7 cellular contexts compared by ENCODE assay signal in the genomic region with DNA sequence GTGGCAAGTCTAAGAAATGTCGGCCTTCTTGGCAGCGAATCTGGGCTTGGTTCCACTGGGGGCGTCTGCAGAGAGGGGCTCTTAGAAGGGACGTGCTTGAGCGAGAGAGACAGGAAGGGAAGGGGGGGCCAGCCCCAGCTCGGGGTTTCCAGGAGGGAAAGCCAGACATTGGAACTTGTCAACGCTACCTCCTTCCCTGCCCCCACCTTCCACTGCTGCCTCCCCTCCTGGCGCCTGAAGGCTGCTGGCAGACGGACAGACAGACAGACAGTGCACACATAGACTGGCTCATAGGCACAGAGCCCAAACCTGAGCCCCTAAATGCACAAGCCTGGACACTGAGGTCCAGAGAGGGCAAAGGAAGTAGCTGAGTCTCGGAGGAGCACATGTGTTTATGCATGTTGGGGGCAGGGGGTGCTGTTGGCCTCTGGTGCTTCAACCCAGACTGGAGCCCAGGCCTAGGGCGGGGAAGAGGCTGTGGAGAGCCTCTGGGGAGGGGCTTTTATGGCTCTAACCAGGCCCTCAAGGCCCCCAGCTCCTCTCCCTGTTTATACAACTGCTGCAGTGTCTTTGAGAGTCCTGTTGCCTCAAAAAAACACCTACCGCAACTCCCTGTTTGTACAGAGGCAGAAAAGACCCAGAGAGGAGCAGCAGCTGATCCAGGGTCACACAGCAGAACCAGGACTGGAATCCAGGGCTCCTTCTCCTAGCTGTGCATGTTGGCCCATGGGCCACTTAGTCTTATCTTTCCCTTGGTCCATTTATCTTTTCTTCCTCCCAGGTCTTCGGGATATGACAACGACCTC. TPM values are rescaled to one million over a fixed set of nuclear protein-coding genes. Genes with fewer than 3 reads are reported as not detected.
A peak's percentile ranks its signal among the peaks of the same experiment; 100 is the strongest.
DNase-seq lines count a peak whose midpoint lies in the region; ATAC-seq and TF ChIP-seq lines count a peak whose summit lies in the region.

No MANE protein-coding gene starts in this region.

- H3K4me2 ChIP-seq in HCT116 (ENCODE audit: low read length): no peak overlapping the region

- CTCF ChIA-PET in HCT116 (lab: Charles Lee): no interaction called here

- no peaks in the 10 kb centered on the region for H3K9me2 ChIP-seq in HCT116 (ENCODE audit: insufficient read depth)

- H3K27ac ChIP-seq in HCT116 (ENCODE audit: low read depth, low read length) (no peak overlapping the region), SJCRH30 (peak overlapping the region; percentile 27; the same call in 1 of the 2 replicates)

- H3K9ac ChIP-seq in HCT116 (ENCODE audit: low read length): peak overlapping the region; percentile 14; the same call in 1 of the 2 replicates

- TF ChIP-seq CTCF in HCT116 (IDR thresholded peaks at IDR 0.05 in 2 of 3, conservative IDR thresholded peaks at IDR 0.05 in 1 of 3; ENCODE audit: borderline replicate concordance in 1 of 3, insufficient read depth in 1 of 3, low read depth in 2 of 3, low read length in 2 of 3) (peak in 2 of 3 experiments; percentile 25 to 35; a peak in 2 of 6 replicates), kidney epithelial cell (IDR thresholded peaks at IDR 0.05; ENCODE audit: insufficient read depth, low read length, poor library complexity, severe bottlenecking) (peak; percentile 10)

- H3K27me3 ChIP-seq in HCT116 (ENCODE audit: insufficient read depth, low read length) (no peaks in the 10 kb centered on the region), SJCRH30 (no peaks in the 10 kb centered on the region), kidney epithelial cell (ENCODE audit: control insufficient read depth, insufficient read depth, low read length) (no peaks in the 10 kb centered on the region)

- no peak overlapping the region for H3K4me3 ChIP-seq in HCT116 (replicated peaks in 1 of 2; ENCODE audit: low read depth in 1 of 2, low read length in 2 of 2)
- H3K4me3 ChIP-seq in SJCRH30: peak overlapping the region; percentile 31
- H3K4me3 ChIP-seq in kidney epithelial cell (ENCODE audit: low read depth, low read length): no peak overlapping the region

- DNase-seq in HCT116 (ENCODE audit: low read depth, low spot score) (no peak), SJCRH30 (peak; percentile 79 to 80), kidney epithelial cell (ENCODE audit: low read depth) (no peak), AML-193 (lab: John Stamatoyannopoulos, UW) (no peak)
- DNase-seq in activated naive CD8-positive, alpha-beta T cell treated with anti-CD3 and anti-CD28 coated beads, Interleukin-2, amount 50 U/mL, for 16 hours (ENCODE audit: low read depth, low spot score): peak; percentile 30
- peak; percentile 47 for DNase-seq in stimulated activated naive CD4-positive, alpha-beta T cell treated with Interleukin-2 at 50 U/mL for 16 hours (lab: John Stamatoyannopoulos, UW)

- intact Hi-C loops in HCT116 (cut with micrococcal nuclease): no loop called here

- TF ChIP-seq RAD21 in HCT116 (IDR thresholded peaks at IDR 0.05; ENCODE audit: low read depth): no peak

- no peak for TF ChIP-seq POLR2A in HCT116 (IDR thresholded peaks at IDR 0.05; ENCODE audit: borderline replicate concordance, extremely low read depth, insufficient read depth, insufficient read length)

- BruUV-seq in HCT116 (replicated peaks; lab: Mats Ljungman, UMichigan): no TSS peak

- RAD21 ChIA-PET in HCT116 (lab: Charles Lee; ENCODE audit: low non-redundant PET in 1 of 2, low total read pairs in 2 of 2, uncharacterized antibody in 2 of 2, unreplicated experiment in 2 of 2): interaction anchor here in 1 of 2 experiments (0.9 kb wide), 1 partner anchor 83 kb away, joined by 3 read pairs; no protein-coding TSS in a partner anchor

- no peaks in the 10 kb centered on the region for H3K36me3 ChIP-seq in HCT116 (ENCODE audit: control insufficient read depth in 1 of 2, insufficient read depth in 2 of 2, low read length in 2 of 2)
- H3K36me3 ChIP-seq in SJCRH30: no peaks in the 10 kb centered on the region
- no peaks in the 10 kb centered on the region for H3K36me3 ChIP-seq in kidney epithelial cell (ENCODE audit: control insufficient read depth, insufficient read depth, low read length)

- no peaks in the 10 kb centered on the region for H4K20me1 ChIP-seq in HCT116 (ENCODE audit: insufficient read depth)

- H3K9me3 ChIP-seq in HCT116 (ENCODE audit: control insufficient read depth in 1 of 2, insufficient read depth in 1 of 2, low read depth in 1 of 2, low read length in 2 of 2) (no peaks in the 10 kb centered on the region), SJCRH30 (replicated peaks) (no peaks in the 10 kb centered on the region)

- ATAC-seq in HCT116 (no peak), HG02885 (IDR thresholded peaks at IDR 0.05; ENCODE audit: poor library complexity, unreplicated experiment) (no peak)

- H3K79me2 ChIP-seq in HCT116 (ENCODE audit: insufficient read depth, low read length): no peaks in the 10 kb centered on the region

- H3K4me1 ChIP-seq in HCT116 (ENCODE audit: control insufficient read depth in 1 of 2, insufficient read depth in 2 of 2, low read length in 2 of 2): peaks cover 38 to 70% of the 10 kb centered on the region in 2 experiments
- peaks cover 73% of the 10 kb centered on the region for H3K4me1 ChIP-seq in SJCRH30

- H2AFZ ChIP-seq in HCT116 (ENCODE audit: low read depth, low read length, poor library complexity, severe bottlenecking): no peak overlapping the region

- POLR2A ChIA-PET in HCT116 (lab: Charles Lee): no interaction called here

TF ChIP-seq in HCT116, 20 proteins besides CTCF, POLR2A, EP300 and RAD21:
- TF ChIP-seq SP1 (IDR thresholded peaks at IDR 0.05; ENCODE audit: low read depth): no peak
- TF ChIP-seq EZH2 (IDR thresholded peaks at IDR 0.05): no peak
- no peak for TF ChIP-seq EZH2phosphoT487 (IDR thresholded peaks at IDR 0.05; ENCODE audit: borderline replicate concordance)
- no peak for TF ChIP-seq ELF1 (IDR thresholded peaks at IDR 0.05; ENCODE audit: borderline replicate concordance, low read depth)
- no peak for TF ChIP-seq CEBPB (IDR thresholded peaks at IDR 0.05; ENCODE audit: low read depth)
- TF ChIP-seq SIN3A (IDR thresholded peaks at IDR 0.05; ENCODE audit: low read depth): no peak
- no peak for TF ChIP-seq JUND (IDR thresholded peaks at IDR 0.05)
- no peak for TF ChIP-seq TCF7L2 (IDR thresholded peaks at IDR 0.05; ENCODE audit: borderline replicate concordance, extremely low read depth, insufficient read depth, insufficient read length)
- TF ChIP-seq SRF (IDR thresholded peaks at IDR 0.05; ENCODE audit: low read depth): no peak
- TF ChIP-seq, protein P1, sequence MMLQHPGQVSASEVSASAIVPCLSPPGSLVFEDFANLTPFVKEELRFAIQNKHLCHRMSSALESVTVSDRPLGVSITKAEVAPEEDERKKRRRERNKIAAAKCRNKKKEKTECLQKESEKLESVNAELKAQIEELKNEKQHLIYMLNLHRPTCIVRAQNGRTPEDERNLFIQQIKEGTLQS (IDR thresholded peaks at IDR 0.05): no peak
- TF ChIP-seq EGR1 (IDR thresholded peaks at IDR 0.05; ENCODE audit: low read depth): no peak
- TF ChIP-seq, protein P2, sequence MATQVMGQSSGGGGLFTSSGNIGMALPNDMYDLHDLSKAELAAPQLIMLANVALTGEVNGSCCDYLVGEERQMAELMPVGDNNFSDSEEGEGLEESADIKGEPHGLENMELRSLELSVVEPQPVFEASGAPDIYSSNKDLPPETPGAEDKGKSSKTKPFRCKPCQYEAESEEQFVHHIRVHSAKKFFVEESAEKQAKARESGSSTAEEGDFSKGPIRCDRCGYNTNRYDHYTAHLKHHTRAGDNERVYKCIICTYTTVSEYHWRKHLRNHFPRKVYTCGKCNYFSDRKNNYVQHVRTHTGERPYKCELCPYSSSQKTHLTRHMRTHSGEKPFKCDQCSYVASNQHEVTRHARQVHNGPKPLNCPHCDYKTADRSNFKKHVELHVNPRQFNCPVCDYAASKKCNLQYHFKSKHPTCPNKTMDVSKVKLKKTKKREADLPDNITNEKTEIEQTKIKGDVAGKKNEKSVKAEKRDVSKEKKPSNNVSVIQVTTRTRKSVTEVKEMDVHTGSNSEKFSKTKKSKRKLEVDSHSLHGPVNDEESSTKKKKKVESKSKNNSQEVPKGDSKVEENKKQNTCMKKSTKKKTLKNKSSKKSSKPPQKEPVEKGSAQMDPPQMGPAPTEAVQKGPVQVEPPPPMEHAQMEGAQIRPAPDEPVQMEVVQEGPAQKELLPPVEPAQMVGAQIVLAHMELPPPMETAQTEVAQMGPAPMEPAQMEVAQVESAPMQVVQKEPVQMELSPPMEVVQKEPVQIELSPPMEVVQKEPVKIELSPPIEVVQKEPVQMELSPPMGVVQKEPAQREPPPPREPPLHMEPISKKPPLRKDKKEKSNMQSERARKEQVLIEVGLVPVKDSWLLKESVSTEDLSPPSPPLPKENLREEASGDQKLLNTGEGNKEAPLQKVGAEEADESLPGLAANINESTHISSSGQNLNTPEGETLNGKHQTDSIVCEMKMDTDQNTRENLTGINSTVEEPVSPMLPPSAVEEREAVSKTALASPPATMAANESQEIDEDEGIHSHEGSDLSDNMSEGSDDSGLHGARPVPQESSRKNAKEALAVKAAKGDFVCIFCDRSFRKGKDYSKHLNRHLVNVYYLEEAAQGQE (IDR thresholded peaks at IDR 0.05; ENCODE audit: low read depth): no peak
- TF ChIP-seq, protein P3, sequence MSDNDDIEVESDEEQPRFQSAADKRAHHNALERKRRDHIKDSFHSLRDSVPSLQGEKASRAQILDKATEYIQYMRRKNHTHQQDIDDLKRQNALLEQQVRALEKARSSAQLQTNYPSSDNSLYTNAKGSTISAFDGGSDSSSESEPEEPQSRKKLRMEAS (IDR thresholded peaks at IDR 0.05): no peak
- no peak for TF ChIP-seq YY1 (IDR thresholded peaks at IDR 0.05; ENCODE audit: extremely low read depth, insufficient replicate concordance, low read depth, low read length)
- TF ChIP-seq ZNF274 (IDR thresholded peaks at IDR 0.05; ENCODE audit: low read depth, low read length): no peak

RNA-seq across cellular contexts. Expression of a gene that starts 33.1 kb away (rescaled TPM):
- total RNA-seq in HCT116 (2021; ENCODE audit: unreplicated experiment) (111 TPM), kidney epithelial cell (52.4 and 56.3 TPM in 2 replicates)
- 78.7 and 84.7 TPM in 2 replicates for polyA plus RNA-seq in HCT116 (2012)
- total RNA-seq in SJCRH30 (2014; rRNA removed; shearing (Covaris generic)): 38.2 and 43.6 TPM in 2 replicates

Comparison
In these comparisons a context has a peak if more than half of its experiments do, and no peak if none do; other contexts are left out.
1. DNase-seq: peak in SJCRH30 (2 of 2), activated naive CD8-positive, alpha-beta T cell treated with anti-CD3 and anti-CD28 coated beads, Interleukin-2, amount 50 U/mL, for 16 hours (single experiment) and stimulated activated naive CD4-positive, alpha-beta T cell treated with Interleukin-2 at 50 U/mL for 16 hours (single experiment); none in HCT116 (single experiment), kidney epithelial cell (single experiment) and AML-193 (0 of 2).